ENCODE assay signal across 11 cellular contexts in the genomic region with DNA sequence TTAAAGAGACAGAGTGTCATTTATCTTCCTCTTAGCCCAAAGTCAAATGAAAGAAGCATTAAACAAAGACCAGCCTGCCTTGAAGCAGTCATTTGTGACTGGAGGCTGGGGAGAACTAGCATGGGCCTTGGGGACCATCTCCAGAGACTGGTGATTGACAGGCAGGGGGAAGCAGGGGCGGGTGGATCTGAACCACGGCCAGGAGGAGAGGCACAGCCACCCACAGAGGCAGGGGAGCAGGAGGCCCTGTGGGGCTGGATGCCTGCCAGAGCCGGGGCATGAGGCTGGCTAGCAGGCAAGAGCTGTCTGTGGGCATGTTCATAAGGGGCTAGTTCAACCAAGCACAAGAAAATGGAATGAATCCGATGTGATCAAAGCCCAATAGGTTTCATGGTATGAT.
DNase-seq lines count a peak whose midpoint lies in the region; ATAC-seq and TF ChIP-seq lines count a peak whose summit lies in the region.
"Had no signal": no experiment of that assay in that cellular context is flagged by ENCODE, and none has a peak within 500 bp of the region (broad histone marks: within the 10 kb centered on the region; RNA-seq: fewer than 3 reads in every experiment).

No MANE protein-coding gene starts in this region.

- no peak overlapping the region for H3K27ac ChIP-seq in ovary
- H3K27ac ChIP-seq: epithelial cell of prostate had no signal

- DNase-seq in COLO668 (lab: John Stamatoyannopoulos, UW; ENCODE audit: unreplicated experiment): peak; percentile 25
- DNase-seq in KBM-7: peak; percentile 28
- DNase-seq in SHP77 treated with DMSO at 0.1 percent for 48 hours (lab: John Stamatoyannopoulos, UW): peak; percentile 8
- DNase-seq in lung microvascular endothelial cell (ENCODE audit: low read depth in 2 of 2): peak; percentile 19 to 27
- no peak for DNase-seq in ovary
- DNase-seq in germinal center (ENCODE audit: low spot score): no peak
- DNase-seq: kidney, MV-4-11 had no signal

- 66 to 79% (median 67%) methylated on average over 4 of the region's 4 CpGs for WGBS in ovary, 3 donors

- no peaks in the 10 kb centered on the region for H3K27me3 ChIP-seq in ovary

- no peak for TF ChIP-seq EP300 in ovary (IDR thresholded peaks at IDR 0.05)

- in situ Hi-C loops in KBM-7 (cut with MboI; ENCODE audit: low pct_unique_long_range_greater_than_20kb, low sequenced_read_pairs): no loop called here

- intact Hi-C loops in ovary (cut with DNase I): no loop called here

- H3K4me1 ChIP-seq in ovary (ENCODE audit: insufficient read depth): peaks cover 6% of the 10 kb centered on the region

- ATAC-seq in GM18870 (IDR thresholded peaks at IDR 0.05; ENCODE audit: unreplicated experiment) (no peak), GM19452 (IDR thresholded peaks at IDR 0.05; ENCODE audit: unreplicated experiment) (no peak)

- TF ChIP-seq CTCF in ovary (IDR thresholded peaks at IDR 0.05): no peak

- no peak for TF ChIP-seq POLR2A in ovary (IDR thresholded peaks at IDR 0.05)

- no peaks in the 10 kb centered on the region for H3K36me3 ChIP-seq in ovary

- H3K9me3 ChIP-seq in ovary: no peaks in the 10 kb centered on the region

- H3K4me3 ChIP-seq in ovary: no peak overlapping the region

Comparison
In these comparisons a context has a peak if more than half of its experiments do, and no peak if none do; other contexts are left out.
1. DNase-seq: peak in COLO668 (single experiment), KBM-7 (single experiment), SHP77 treated with DMSO at 0.1 percent for 48 hours (single experiment) and lung microvascular endothelial cell (2 of 2); none in ovary (0 of 5) and germinal center (single experiment).